Comparison of ENCODE assay signal across 22 cellular contexts in genomic region chr1:107681001-107681479, GRCh38.
"Had no signal": no experiment of that assay in that cellular context is flagged by ENCODE, and none has a peak within 500 bp of the region (broad histone marks: within the 10 kb centered on the region; RNA-seq: fewer than 3 reads in every experiment).

No MANE protein-coding gene starts in this region.

- DNase-seq: activated CD4-positive, alpha-beta T cell treated with anti-CD3 and anti-CD28 coated beads, Interleukin-2, amount 10 ng/mL, durations not matched to agents 7 days and 5 days; activated CD4-positive, CD25-positive, alpha-beta regulatory T cell treated with anti-CD3 and anti-CD28 coated beads, Interleukin-2, amount 50 U/mL, for 72 hours; activated CD8-positive, alpha-beta memory T cell treated with anti-CD3 and anti-CD28 coated beads, Interleukin-2, amount 10 ng/mL, durations not matched to agents 7 days and 5 days; activated CD8-positive, alpha-beta T cell treated with anti-CD3 and anti-CD28 coated beads for 36 hours; activated effector memory CD4-positive, alpha-beta T cell treated with anti-CD3 and anti-CD28 coated beads, Interleukin-2, amount 50 U/mL, for 16 hours; activated naive CD4-positive, alpha-beta T cell treated with anti-CD3 and anti-CD28 coated beads, Interleukin-2, amount 10 ng/mL, durations not matched to agents 7 days and 5 days; activated T-cell treated with anti-CD3 and anti-CD28 coated beads for 4 hours; amygdala; cerebellar nuclear complex; cortex of kidney; erythroblast; foreskin melanocyte; left cardiac atrium; naive thymus-derived CD4-positive, alpha-beta T cell; spleen; stimulated activated CD4-positive, alpha-beta T cell treated with anti-CD3 and anti-CD28 coated beads, Interleukin-4, amount 100 ng/mL, for 24 hours; stimulated activated naive CD8-positive, alpha-beta T cell treated with anti-CD3 and anti-CD28 coated beads, Interleukin-15, Interleukin-2, amounts not matched to agents 100 U/mL and 50 U/mL, for 24 hours; substantia nigra; tibial artery; WERI-Rb-1 had no signal

- H3K9me3 ChIP-seq: tibial artery had no signal

- H3K27me3 ChIP-seq: spleen, tibial artery had no signal

- H3K36me3 ChIP-seq: tibial artery, WERI-Rb-1 had no signal

- H3K27me3 Mint-ChIP-seq: activated CD4-positive, alpha-beta T cell treated with anti-CD3 and anti-CD28 coated beads, Interleukin-2, amount 10 ng/mL, durations not matched to agents 7 days and 5 days; activated CD8-positive, alpha-beta memory T cell treated with anti-CD3 and anti-CD28 coated beads, Interleukin-2, amount 10 ng/mL, durations not matched to agents 7 days and 5 days; activated CD8-positive, alpha-beta T cell treated with anti-CD3 and anti-CD28 coated beads for 36 hours; activated naive CD4-positive, alpha-beta T cell treated with anti-CD3 and anti-CD28 coated beads, Interleukin-2, amount 10 ng/mL, durations not matched to agents 7 days and 5 days; memory B cell; naive thymus-derived CD4-positive, alpha-beta T cell; progenitor cell of endocrine pancreas had no signal

- H3K4me1 ChIP-seq: spleen, tibial artery had no signal

- H3K4me3 Mint-ChIP-seq: activated CD4-positive, alpha-beta T cell treated with anti-CD3 and anti-CD28 coated beads, Interleukin-2, amount 10 ng/mL, durations not matched to agents 7 days and 5 days; activated CD8-positive, alpha-beta memory T cell treated with anti-CD3 and anti-CD28 coated beads, Interleukin-2, amount 10 ng/mL, durations not matched to agents 7 days and 5 days; activated CD8-positive, alpha-beta T cell treated with anti-CD3 and anti-CD28 coated beads for 36 hours; activated naive CD4-positive, alpha-beta T cell treated with anti-CD3 and anti-CD28 coated beads, Interleukin-2, amount 10 ng/mL, durations not matched to agents 7 days and 5 days; memory B cell; naive thymus-derived CD4-positive, alpha-beta T cell had no signal

- H3K27ac Mint-ChIP-seq: activated CD4-positive, alpha-beta T cell treated with anti-CD3 and anti-CD28 coated beads, Interleukin-2, amount 10 ng/mL, durations not matched to agents 7 days and 5 days; activated CD8-positive, alpha-beta memory T cell treated with anti-CD3 and anti-CD28 coated beads, Interleukin-2, amount 10 ng/mL, durations not matched to agents 7 days and 5 days; activated CD8-positive, alpha-beta T cell treated with anti-CD3 and anti-CD28 coated beads for 36 hours; activated naive CD4-positive, alpha-beta T cell treated with anti-CD3 and anti-CD28 coated beads, Interleukin-2, amount 10 ng/mL, durations not matched to agents 7 days and 5 days; memory B cell; progenitor cell of endocrine pancreas had no signal

- H3K9me3 Mint-ChIP-seq: activated CD4-positive, alpha-beta T cell treated with anti-CD3 and anti-CD28 coated beads, Interleukin-2, amount 10 ng/mL, durations not matched to agents 7 days and 5 days; activated CD8-positive, alpha-beta T cell treated with anti-CD3 and anti-CD28 coated beads for 36 hours; activated naive CD4-positive, alpha-beta T cell treated with anti-CD3 and anti-CD28 coated beads, Interleukin-2, amount 10 ng/mL, durations not matched to agents 7 days and 5 days; memory B cell; naive thymus-derived CD4-positive, alpha-beta T cell had no signal

- H3K4me1 Mint-ChIP-seq: activated CD4-positive, alpha-beta T cell treated with anti-CD3 and anti-CD28 coated beads, Interleukin-2, amount 10 ng/mL, durations not matched to agents 7 days and 5 days; activated CD8-positive, alpha-beta memory T cell treated with anti-CD3 and anti-CD28 coated beads, Interleukin-2, amount 10 ng/mL, durations not matched to agents 7 days and 5 days; activated naive CD4-positive, alpha-beta T cell treated with anti-CD3 and anti-CD28 coated beads, Interleukin-2, amount 10 ng/mL, durations not matched to agents 7 days and 5 days; memory B cell; naive thymus-derived CD4-positive, alpha-beta T cell had no signal

- H3K4me3 ChIP-seq: spleen, tibial artery had no signal

- H3K36me3 Mint-ChIP-seq: activated CD8-positive, alpha-beta memory T cell treated with anti-CD3 and anti-CD28 coated beads, Interleukin-2, amount 10 ng/mL, durations not matched to agents 7 days and 5 days; activated naive CD4-positive, alpha-beta T cell treated with anti-CD3 and anti-CD28 coated beads, Interleukin-2, amount 10 ng/mL, durations not matched to agents 7 days and 5 days had no signal

- H3K27ac ChIP-seq: spleen, tibial artery, WERI-Rb-1 had no signal
